In the genomic region with DNA sequence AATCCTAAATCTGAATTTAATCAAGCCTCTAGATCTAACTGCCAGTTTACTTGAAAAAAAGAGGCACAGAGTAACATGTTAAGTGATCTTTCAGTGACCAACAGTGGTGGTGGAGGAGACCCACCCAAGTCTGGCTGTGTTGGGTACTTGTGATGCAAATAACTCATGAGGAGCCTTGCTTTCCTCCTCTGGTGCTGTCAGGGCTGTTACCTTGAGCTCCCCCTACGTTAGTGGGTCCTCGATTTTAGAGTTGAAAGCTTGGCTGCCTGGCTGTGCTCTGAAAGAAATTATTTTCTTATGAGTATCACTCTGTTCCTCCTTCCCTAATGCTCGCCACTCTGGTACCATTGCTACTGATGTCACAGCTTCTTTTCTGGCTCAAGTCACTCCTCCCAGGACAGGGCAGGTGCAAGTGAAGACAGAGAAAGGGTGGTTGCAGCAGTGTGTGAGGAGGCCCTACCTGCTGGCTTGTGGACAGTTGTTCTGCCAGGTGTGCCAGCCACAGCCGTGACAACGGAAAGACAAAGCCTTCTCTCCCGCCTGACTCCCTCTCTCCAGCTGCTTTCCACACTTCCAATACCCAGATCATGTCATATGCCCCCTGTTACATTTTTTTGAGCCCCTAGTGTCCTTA, we compare ENCODE assay signal across 28 cellular contexts. TPM values are rescaled to one million over a fixed set of nuclear protein-coding genes. Genes with fewer than 3 reads are reported as not detected.
"Had no signal": no experiment of that assay in that cellular context is flagged by ENCODE, and none has a peak within 500 bp of the region (broad histone marks: within the 10 kb centered on the region; RNA-seq: fewer than 3 reads in every experiment).

No MANE protein-coding gene starts in this region.

- ATAC-seq: activated CD4-positive, CD25-positive, alpha-beta regulatory T cell treated with anti-CD3 and anti-CD28 coated beads, Interleukin-2, amount 50 U/mL, for 24 hours; activated naive CD8-positive, alpha-beta T cell treated with anti-CD3 and anti-CD28 coated beads, Interleukin-2, amount 50 U/mL, for 24 hours; heart left ventricle; left lobe of liver; naive thymus-derived CD4-positive, alpha-beta T cell; sciatic nerve; stimulated activated memory B cell treated with anti-CD40 and anti-IgM and Interleukin-4, amounts not matched to agents 10 μg/mL and 1 μg/mL and 100 μg/mL, for 72 hours had no signal

- H3K4me1 ChIP-seq: heart left ventricle, stomach, suprapubic skin, tibial nerve had no signal

- H3K9me3 ChIP-seq: heart left ventricle, stomach, suprapubic skin, tibial nerve had no signal

- H3K27ac ChIP-seq: heart left ventricle, stomach, suprapubic skin, tibial nerve had no signal

- H3K36me3 ChIP-seq: heart left ventricle, stomach, suprapubic skin, tibial nerve had no signal

- DNase-seq: activated CD4-positive, alpha-beta memory T cell treated with anti-CD3 and anti-CD28 coated beads, Interleukin-2, amount 10 ng/mL, durations not matched to agents 7 days and 5 days; activated CD4-positive, alpha-beta T cell treated with anti-CD3 and anti-CD28 coated beads, Interleukin-2, amount 10 ng/mL, durations not matched to agents 24 days and 14 days; activated gamma-delta T cell; activated naive CD4-positive, alpha-beta T cell treated with anti-CD3 and anti-CD28 coated beads, Interleukin-2, amount 50 U/mL, for 16 hours; activated naive CD8-positive, alpha-beta T cell treated with anti-CD3 and anti-CD28 coated beads, Interleukin-2, amount 50 U/mL, for 24 hours; activated T-cell treated with anti-CD3 and anti-CD28 coated beads for 4 hours; cortex of kidney; heart left ventricle; kidney; naive thymus-derived CD4-positive, alpha-beta T cell; posterior cingulate gyrus; small intestine; stimulated activated CD4-positive, alpha-beta T cell treated with anti-CD3 and anti-CD28 coated beads, Interleukin-15, amount 100 ng/mL, for 24 hours; stomach had no signal

- H3K4me3 ChIP-seq: heart left ventricle, lung, stomach, suprapubic skin, tibial nerve had no signal

RNA-seq across cellular contexts. Expression of gene CSNK1A1L, which starts 39.5 kb away (rescaled TPM):
- total RNA-seq: activated CD4-positive, alpha-beta memory T cell treated with anti-CD3 and anti-CD28 coated beads, Interleukin-2, amount 10 ng/mL, durations not matched to agents 7 days and 5 days; activated CD4-positive, alpha-beta T cell treated with anti-CD3 and anti-CD28 coated beads, Interleukin-2, amount 10 ng/mL, durations not matched to agents 24 days and 14 days; activated T-helper 1 cell treated with anti-CD3 and anti-CD28 coated beads, Interleukin-12 subunit alpha, Interleukin-12 subunit beta, Interleukin-2, Interleukin-4 antibody, amounts not matched to agents 30 ng/mL and 10 ng/mL and 1 ng/mL, durations not matched to agents 14 hours and 24 hours and 36 hours; cerebellum; epithelial cell of proximal tubule; fibroblast of villous mesenchyme; heart left ventricle; kidney; left lobe of liver; lung; naive thymus-derived CD4-positive, alpha-beta T cell; neural crest cell; omental fat pad; renal cortical epithelial cell; sciatic nerve; stomach; suprapubic skin; tibial nerve had no signal
